9 cellular contexts compared by ENCODE assay signal in genomic region chr2:20093263-20094141, GRCh38. TPM values are rescaled to one million over a fixed set of nuclear protein-coding genes. Genes with fewer than 3 reads are reported as not detected.
DNase-seq lines count a peak whose midpoint lies in the region; ATAC-seq, FAIRE-seq and TF ChIP-seq lines count a peak whose summit lies in the region.
"Had no signal": no experiment of that assay in that cellular context is flagged by ENCODE, and none has a peak within 500 bp of the region (broad histone marks: within the 10 kb centered on the region; RNA-seq: fewer than 3 reads in every experiment).

No MANE protein-coding gene starts in this region.

- H3K9ac ChIP-seq in K562 (ENCODE audit: insufficient read depth in 1 of 2, low read depth in 2 of 2, low read length in 2 of 2) = no peak overlapping the region

- peaks cover 15 to 25% of the 10 kb centered on the region in 2 experiments for H3K4me1 ChIP-seq in K562 (replicated peaks in 1 of 2; ENCODE audit: control insufficient read depth in 2 of 2, insufficient read depth in 2 of 2, low read length in 2 of 2)

- intact Hi-C loops in K562 (cut with micrococcal nuclease) = loop anchor here (1.0 to 10.0 kb wide), 3 partner anchors 78 to 1709 kb away; no protein-coding TSS in a partner anchor

- no peak overlapping the region for H3K4me2 ChIP-seq in K562 (ENCODE audit: insufficient read depth, low read length)

- TF ChIP-seq POLR2A in K562 (conservative IDR thresholded peaks at IDR 0.05) = no peak

- TF ChIP-seq CTCF in K562 (IDR thresholded peaks at IDR 0.05 in 2 of 3, conservative IDR thresholded peaks at IDR 0.05 in 1 of 3; ENCODE audit: insufficient read depth in 2 of 3, low read depth in 1 of 3, low read length in 3 of 3) = peak; percentile 64 to 82 (median 73)

- H3K79me2 ChIP-seq in K562 (ENCODE audit: control insufficient read depth, insufficient read depth, low read length) = no peaks in the 10 kb centered on the region

- H3K9me1 ChIP-seq in K562 (ENCODE audit: control insufficient read depth, insufficient read depth, low read length) = no peaks in the 10 kb centered on the region

- no peak overlapping the region for H3K4me3 ChIP-seq in K562

- DNase-seq in GM04504 (ENCODE audit: low read depth) (peak; percentile 68), NCI-H1694 (lab: John Stamatoyannopoulos, UW) (peak; percentile 72), K562 (ENCODE audit: extremely low read depth in 1 of 4, low spot score in 3 of 4) (peak in 2 of 4 experiments; percentile 57 to 61), kidney glomerular epithelial cell (lab: John Stamatoyannopoulos, UW) (peak; percentile 48)
- no peak for DNase-seq in effector CD4-positive, alpha-beta T cell
- DNase-seq: activated B cell treated with CpG ODN at 0.5 μM for 24 hours had no signal

- peak overlapping the region; percentile 67 for H2AFZ ChIP-seq in K562 (ENCODE audit: low read depth, low read length)

- BruUV-seq in K562 (replicated peaks; lab: Mats Ljungman, UMichigan) = no TSS peak

- no peaks in the 10 kb centered on the region for H3K9me3 ChIP-seq in K562 (replicated peaks; ENCODE audit: control insufficient read depth, insufficient read depth, low read depth, low read length)

- in situ Hi-C loops in K562 (cut with MboI) = loop anchor here (5.0 to 10.0 kb wide), 2 partner anchors 86 to 541 kb away; no protein-coding TSS in a partner anchor

- H4K20me1 ChIP-seq in K562 (replicated peaks; ENCODE audit: control insufficient read depth, insufficient read depth, low read length) = no peaks in the 10 kb centered on the region

- FAIRE-seq in K562 (lab: Jason Lieb, UNC) = peak; percentile 92

- no peaks in the 10 kb centered on the region for H3K27me3 ChIP-seq in K562 (ENCODE audit: control insufficient read depth in 2 of 2, insufficient read depth in 2 of 2, low read length in 2 of 2)

- CTCF ChIA-PET in K562 (lab: Yijun Ruan, JAX; ENCODE audit: low intra/inter-chr PET ratio) = interaction anchor here (0.6 to 2.7 kb wide), 4 partner anchors 43 to 138 kb away, joined by 3 to 21 read pairs (median 8); no protein-coding TSS in a partner anchor

- peak; percentile 63 to 81 for TF ChIP-seq RAD21 in K562 (CRISPR knock-in tag; conservative IDR thresholded peaks at IDR 0.05 in 1 of 2, IDR thresholded peaks at IDR 0.05 in 1 of 2)

- POLR2A ChIA-PET in K562 (lab: Yijun Ruan, JAX) = no interaction called here

- no peak for TF ChIP-seq EP300 in K562 (IDR thresholded peaks at IDR 0.05; ENCODE audit: low read length)

- no peak overlapping the region for H3K27ac ChIP-seq in K562 (ENCODE audit: extremely low read depth, low read depth, low read length)

- H3K36me3 ChIP-seq in K562 (ENCODE audit: control insufficient read depth, insufficient read depth, low read length) = no peaks in the 10 kb centered on the region

- WGBS in K562 (ENCODE audit: insufficient coverage, low coverage, missing lambda C conversion rate) = 16% methylated on average over 11 of the region's 11 CpGs

- ATAC-seq in K562 (peak; percentile 78), GM19463 (IDR thresholded peaks at IDR 0.05; ENCODE audit: unreplicated experiment) (no peak), GM19452 (IDR thresholded peaks at IDR 0.05; ENCODE audit: unreplicated experiment) (no peak), GM18909 (IDR thresholded peaks at IDR 0.05; ENCODE audit: poor library complexity, unreplicated experiment) (no peak)

TF ChIP-seq in K562, 482 proteins besides CTCF, POLR2A, EP300 and RAD21 (continues in another document):
- no peak for TF ChIP-seq HES1 (IDR thresholded peaks at IDR 0.05; ENCODE audit: low read depth)
- TF ChIP-seq FOXA3 (CRISPR knock-in tag; conservative IDR thresholded peaks at IDR 0.05 in 1 of 2, IDR thresholded peaks at IDR 0.05 in 1 of 2) = no peak
- peak; percentile 53 for TF ChIP-seq DEAF1 (CRISPR knock-in tag; IDR thresholded peaks at IDR 0.05)
- no peak for TF ChIP-seq PPARD (CRISPR knock-in tag; IDR thresholded peaks at IDR 0.05)
- no peak for TF ChIP-seq ZSCAN32 (CRISPR knock-in tag; IDR thresholded peaks at IDR 0.05)
- TF ChIP-seq TRIM24 (IDR thresholded peaks at IDR 0.05) = no peak
- no peak for TF ChIP-seq FOXP1 (CRISPR knock-in tag; IDR thresholded peaks at IDR 0.05)
- peak; percentile 96 for TF ChIP-seq ZNF384 (IDR thresholded peaks at IDR 0.05; ENCODE audit: low read depth, low read length)
- no peak for TF ChIP-seq DNMT1 (IDR thresholded peaks at IDR 0.05)

RNA-seq across cellular contexts. Expression of gene LAPTM4A, which starts 42.1 kb away (rescaled TPM):
- 58.1 and 78.2 TPM in 2 replicates for total RNA-seq in K562 (2011; cell fraction: chromatin; rRNA removed; ENCODE audit: low replicate concordance)
- 57.9 and 60.0 TPM in 2 replicates for total RNA-seq in K562 (2011; cell fraction: nucleolus; rRNA removed)
- total RNA-seq in K562 (2011; cell fraction: nucleoplasm; rRNA removed) = 87.9 and 89.5 TPM in 2 replicates
- total RNA-seq in K562 (2014; rRNA removed) (13.4 and 18.7 TPM in 2 replicates), K562 (2014; rRNA removed; fragmentation: Illumina TruSeq; extraction: Trizol) (23.2 and 31.2 TPM in 2 replicates), K562 (2015; rRNA removed; fragmentation: Illumina TruSeq; extraction: Trizol) (31.0 and 31.3 TPM in 2 replicates), K562 (2021) (45.1 and 46.0 TPM in 2 replicates)
- polyA plus RNA-seq in K562 (2011; rRNA removed) (139 and 167 TPM in 2 replicates), K562 (2014; fragmentation: Illumina TruSeq; extraction: Trizol) (53.9 and 64.5 TPM in 2 replicates), K562 (2014; fragmentation: Nextera tagmentation; extraction: Ambion mirVana) (100 to 1,000 TPM; 141 to 157 TPM), K562 (2014; rRNA removed) (50.1 and 64.3 TPM in 2 replicates)
- polyA plus RNA-seq in K562 (2011; cell fraction: cytosol; rRNA removed) = 50.0 and 148 TPM in 2 replicates
- polyA plus RNA-seq in K562 (2011; cell fraction: nucleus; rRNA removed) = 31.2 and 52.6 TPM in 2 replicates
- polyA plus RNA-seq in K562 (2012) = 55.6 and 56.3 TPM in 2 replicates
- polyA minus RNA-seq in K562 (2011; rRNA and poly(A)+ RNA removed) = 76.5 and 97.3 TPM in 2 replicates
- polyA minus RNA-seq in K562 (2011; cell fraction: cytosol; rRNA and poly(A)+ RNA removed) = 21.9 and 33.3 TPM in 2 replicates
- polyA minus RNA-seq in K562 (2011; cell fraction: nucleus; rRNA and poly(A)+ RNA removed) = 15.9 and 29.5 TPM in 2 replicates
